Comparison of ENCODE assay signal across 24 cellular contexts in the genomic region with DNA sequence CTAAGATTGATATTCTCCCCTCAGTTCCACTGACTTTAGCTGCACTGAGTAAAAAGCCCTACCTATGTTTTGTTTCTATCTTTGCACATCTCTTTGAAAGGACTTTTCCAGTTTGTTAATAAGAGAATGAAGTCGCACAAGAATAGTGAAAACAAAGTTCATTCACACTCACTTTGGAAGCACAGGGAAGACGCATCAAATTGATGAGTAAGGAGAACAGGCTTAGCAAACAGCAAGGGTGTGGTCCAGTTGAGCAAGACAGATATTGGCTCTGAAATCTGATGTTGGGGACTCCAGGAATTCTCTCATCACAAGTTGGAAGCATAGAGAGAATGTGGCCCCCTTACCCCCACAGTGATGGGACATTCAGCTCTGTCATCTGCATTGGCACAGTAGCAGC.
DNase-seq lines count a peak whose midpoint lies in the region; ATAC-seq and TF ChIP-seq lines count a peak whose summit lies in the region.
"Had no signal": no experiment of that assay in that cellular context is flagged by ENCODE, and none has a peak within 500 bp of the region (broad histone marks: within the 10 kb centered on the region; RNA-seq: fewer than 3 reads in every experiment).

No MANE protein-coding gene starts in this region.

- H3K9me3 ChIP-seq in adipocyte (ENCODE audit: control insufficient read depth, low read length) (no peaks in the 10 kb centered on the region), gastroesophageal sphincter (no peaks in the 10 kb centered on the region)
- H3K9me3 ChIP-seq in CD8-positive, alpha-beta T cell (ENCODE audit: low read length), result no peaks in the 10 kb centered on the region
- H3K9me3 ChIP-seq: A549, SJSA1 had no signal

- no peak overlapping the region for H3K4me2 ChIP-seq in GM23338
- H3K4me2 ChIP-seq: A549 had no signal

- H3K79me2 ChIP-seq in GM23338 (replicated peaks; ENCODE audit: insufficient read depth), result no peaks in the 10 kb centered on the region

- no peak for TF ChIP-seq POLR2A in gastroesophageal sphincter (IDR thresholded peaks at IDR 0.05)

- TF ChIP-seq CTCF in GM23338 (conservative IDR thresholded peaks at IDR 0.05; ENCODE audit: low read depth in 2 of 2) (no peak), nephron (IDR thresholded peaks at IDR 0.05; ENCODE audit: unreplicated experiment in 3 of 3) (no peak), gastroesophageal sphincter (IDR thresholded peaks at IDR 0.05) (no peak)
- TF ChIP-seq CTCF in CD8-positive, alpha-beta T cell (IDR thresholded peaks at IDR 0.05), result no peak

- no peaks in the 10 kb centered on the region for H3K9me3 Mint-ChIP-seq in GM23338
- H3K9me3 Mint-ChIP-seq in nephron, result peaks cover 5% of the 10 kb centered on the region
- H3K9me3 Mint-ChIP-seq in CD8-positive, alpha-beta T cell, result peaks cover 20% of the 10 kb centered on the region

- H2AFZ ChIP-seq in GM23338, result 0 out of 2 replicates have a peak overlapping the region, but pooled peaks have one; percentile 8

- H3K36me3 Mint-ChIP-seq in GM23338 (ENCODE audit: low read depth) (no peaks in the 10 kb centered on the region), nephron (ENCODE audit: low read depth) (no peaks in the 10 kb centered on the region)
- H3K36me3 Mint-ChIP-seq in CD8-positive, alpha-beta T cell, result no peaks in the 10 kb centered on the region
- H3K36me3 Mint-ChIP-seq: CD14-positive monocyte had no signal

- POLR2A ChIA-PET in CD8-positive, alpha-beta T cell (lab: Charles Lee), result no interaction called here

- H3K27me3 ChIP-seq in GM23338 (ENCODE audit: insufficient read depth), result no peaks in the 10 kb centered on the region
- no peaks in the 10 kb centered on the region for H3K27me3 ChIP-seq in adipocyte (replicated peaks; ENCODE audit: control insufficient read depth, insufficient read depth, low read length)
- H3K27me3 ChIP-seq in CD8-positive, alpha-beta T cell (ENCODE audit: insufficient read depth, low read length), result no peaks in the 10 kb centered on the region
- H3K27me3 ChIP-seq in gastroesophageal sphincter, result no peaks in the 10 kb centered on the region
- H3K27me3 ChIP-seq: SJSA1 had no signal

- 63% methylated on average over 2 of the region's 2 CpGs; no CpG with 5 or more reads in 1 of the 2 donors for WGBS in gastroesophageal sphincter (ENCODE audit: low coverage in 1 of 2), 2 donors

- ATAC-seq in GM23338 (no peak), gastroesophageal sphincter (no peak), GM18907 (IDR thresholded peaks at IDR 0.05; ENCODE audit: unreplicated experiment) (no peak)
- no peak for ATAC-seq in CD8-positive, alpha-beta T cell
- ATAC-seq: A549, PC-3 had no signal

- H3K4me1 ChIP-seq in GM23338 (ENCODE audit: insufficient read depth) (no peaks in the 10 kb centered on the region), adipocyte (ENCODE audit: control insufficient read depth, insufficient read depth, low read length) (peaks cover 6% of the 10 kb centered on the region), gastroesophageal sphincter (no peaks in the 10 kb centered on the region)
- no peaks in the 10 kb centered on the region for H3K4me1 ChIP-seq in CD8-positive, alpha-beta T cell (ENCODE audit: insufficient read depth, low read length)
- H3K4me1 ChIP-seq: A549, SJSA1 had no signal

- H3F3A ChIP-seq in GM23338 (replicated peaks; ENCODE audit: low read depth), result no peaks in the 10 kb centered on the region

- DNase-seq in GM23338 (ENCODE audit: low spot score) (no peak), adipocyte (ENCODE audit: low read depth) (peak; percentile 25)
- DNase-seq in NK-92 treated with Interleukin-12 subunit alpha and Interleukin-12 subunit beta, amount 100 ng/mL, for 24 hours (lab: John Stamatoyannopoulos, UW), result no peak
- DNase-seq in CD8-positive, alpha-beta T cell, result no peak
- DNase-seq: Calu3, DMS79 treated with DMSO at 0.1 percent for 48 hours, GF-D8, H7, KBM-7, NCI-H1105 treated with DMSO at 0.1 percent for 48 hours, NCI-H146, NCI-H2029, NCI-H446, NCI-H524 treated with DMSO at 0.1 percent for 48 hours, NCI-H774, PC-3, Right ventricle myocardium superior had no signal

- H3K9me2 ChIP-seq in GM23338 (ENCODE audit: insufficient read depth), result peaks cover 6% of the 10 kb centered on the region

- H3K27ac ChIP-seq in GM23338 (ENCODE audit: low read depth) (no peak overlapping the region), gastroesophageal sphincter (no peak overlapping the region)
- no peak overlapping the region for H3K27ac ChIP-seq in CD8-positive, alpha-beta T cell (ENCODE audit: low read depth, low read length)
- H3K27ac ChIP-seq: A549, SJSA1 had no signal

- CTCF ChIA-PET in CD8-positive, alpha-beta T cell (lab: Charles Lee), result no interaction called here

- no peaks in the 10 kb centered on the region for H4K20me1 ChIP-seq in GM23338 (replicated peaks; ENCODE audit: insufficient read depth)

- no peak overlapping the region for H3K9ac ChIP-seq in adipocyte (ENCODE audit: low read length)

- no peak overlapping the region for H3K4me3 ChIP-seq in GM23338
- no peak overlapping the region for H3K4me3 ChIP-seq in adipocyte (ENCODE audit: low read length)
- H3K4me3 ChIP-seq in CD8-positive, alpha-beta T cell (ENCODE audit: low read depth, low read length), result no peak overlapping the region
- no peak overlapping the region for H3K4me3 ChIP-seq in gastroesophageal sphincter
- H3K4me3 ChIP-seq: A549, SJSA1 had no signal

- H3K4me3 Mint-ChIP-seq in GM23338 (no peak overlapping the region), nephron (no peak overlapping the region)
- no peak overlapping the region for H3K4me3 Mint-ChIP-seq in CD8-positive, alpha-beta T cell
- H3K4me3 Mint-ChIP-seq: B cell, CD14-positive monocyte had no signal

- H3K4me1 Mint-ChIP-seq in GM23338 (no peaks in the 10 kb centered on the region), nephron (peaks cover 54% of the 10 kb centered on the region)
- H3K4me1 Mint-ChIP-seq in CD8-positive, alpha-beta T cell (ENCODE audit: low read depth), result no peaks in the 10 kb centered on the region
- H3K4me1 Mint-ChIP-seq: B cell, CD14-positive monocyte had no signal

- intact Hi-C loops in CD8-positive, alpha-beta T cell (cut with DNase I, micrococcal nuclease), result no loop called here

- H3K27me3 Mint-ChIP-seq in GM23338 (ENCODE audit: insufficient read depth, low read depth, poor library complexity) (no peaks in the 10 kb centered on the region), nephron (ENCODE audit: low read depth) (no peaks in the 10 kb centered on the region)
- H3K27me3 Mint-ChIP-seq in CD8-positive, alpha-beta T cell (ENCODE audit: low read depth), result no peaks in the 10 kb centered on the region
- H3K27me3 Mint-ChIP-seq: B cell had no signal

- no peak for TF ChIP-seq EP300 in gastroesophageal sphincter (IDR thresholded peaks at IDR 0.05)

- no peaks in the 10 kb centered on the region for H3K36me3 ChIP-seq in GM23338 (ENCODE audit: insufficient read depth)
- H3K36me3 ChIP-seq in adipocyte (ENCODE audit: control insufficient read depth, insufficient read depth, low read length, severe bottlenecking), result no peaks in the 10 kb centered on the region
- H3K36me3 ChIP-seq in CD8-positive, alpha-beta T cell (ENCODE audit: insufficient read depth, low read length), result no peaks in the 10 kb centered on the region
- no peaks in the 10 kb centered on the region for H3K36me3 ChIP-seq in gastroesophageal sphincter
- H3K36me3 ChIP-seq: SJSA1 had no signal

- H3K27ac Mint-ChIP-seq in GM23338 (no peak overlapping the region), nephron (peak overlapping the region; percentile 80 to 91 (median 88))
- H3K27ac Mint-ChIP-seq in CD8-positive, alpha-beta T cell, result no peak overlapping the region
- H3K27ac Mint-ChIP-seq: B cell, CD14-positive monocyte had no signal

TF ChIP-seq in GM23338, 12 proteins besides CTCF, POLR2A, EP300 and RAD21:
- TF ChIP-seq EZH2phosphoT487 (IDR thresholded peaks at IDR 0.05; ENCODE audit: unreplicated experiment) (no peak), REST (IDR thresholded peaks at IDR 0.05; ENCODE audit: unreplicated experiment) (no peak)

Comparison
In these comparisons a context has a peak if more than half of its experiments do, and no peak if none do; other contexts are left out.
1. H3K27ac Mint-ChIP-seq: peak in nephron (3 of 3); none in GM23338 (single experiment) and CD8-positive, alpha-beta T cell (single experiment).